In the genomic region with DNA sequence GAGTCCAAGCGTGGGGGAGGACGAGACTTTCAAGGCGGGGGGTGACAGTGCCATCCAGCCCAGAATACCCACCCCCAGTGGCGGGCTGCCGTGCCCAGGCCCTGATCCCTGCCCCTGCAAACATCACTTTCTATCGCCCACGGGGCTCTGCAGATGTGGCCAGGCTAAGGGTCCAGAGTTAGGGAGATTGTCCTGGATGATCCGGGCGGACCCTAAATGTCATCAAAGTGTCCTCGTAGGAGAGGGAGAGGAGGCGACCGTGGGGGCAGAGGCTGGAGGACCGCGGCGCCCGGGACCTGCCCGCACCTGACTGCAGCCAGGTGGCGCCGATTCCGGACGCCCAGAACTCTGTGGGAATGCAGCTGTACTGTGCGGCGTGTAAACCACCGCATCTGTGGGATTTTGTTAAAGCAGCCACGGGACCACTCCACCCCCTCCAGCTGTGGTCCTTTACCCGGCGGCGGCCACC, we compare ENCODE assay signal across 8 cellular contexts. TPM values are rescaled to one million over a fixed set of nuclear protein-coding genes. Genes with fewer than 3 reads are reported as not detected.
DNase-seq lines count a peak whose midpoint lies in the region; ATAC-seq and TF ChIP-seq lines count a peak whose summit lies in the region.

No MANE protein-coding gene starts in this region.

- peak; percentile 67 for DNase-seq in activated effector memory CD4-positive, alpha-beta T cell treated with anti-CD3 and anti-CD28 coated beads, Interleukin-2, amount 50 U/mL, for 16 hours
- no peak for DNase-seq in activated effector memory CD4-positive, alpha-beta T cell treated with Interleukin-2 at 50 U/mL for 16 hours
- DNase-seq in LoVo (ENCODE audit: low spot score), result peak; percentile 24
- DNase-seq in choroid plexus epithelial cell (ENCODE audit: low read depth), result no peak
- DNase-seq in DMS114 treated with DMSO at 0.1 percent for 48 hours (lab: John Stamatoyannopoulos, UW; ENCODE audit: unreplicated experiment), result no peak
- no peak for DNase-seq in T-helper 9 cell

- H3K9me3 ChIP-seq in mononuclear cell (ENCODE audit: low read depth, low read length), result no peaks in the 10 kb centered on the region

- peaks cover 52% of the 10 kb centered on the region for H3K27me3 ChIP-seq in mononuclear cell (ENCODE audit: insufficient read depth, low read length)

- no peak for ATAC-seq in GM19328 (IDR thresholded peaks at IDR 0.05; ENCODE audit: unreplicated experiment)

- H3K4me3 ChIP-seq in choroid plexus epithelial cell (ENCODE audit: low read depth, low read length), result peak overlapping the region; percentile 68
- H3K4me3 ChIP-seq in mononuclear cell (ENCODE audit: low read length), result peak overlapping the region; percentile 47

- peaks cover 23% of the 10 kb centered on the region for H3K4me1 ChIP-seq in mononuclear cell (ENCODE audit: insufficient read depth, low read length)

- peak; percentile 42 for TF ChIP-seq CTCF in choroid plexus epithelial cell (conservative IDR thresholded peaks at IDR 0.05; ENCODE audit: low read depth, low read length)

RNA-seq across cellular contexts. Expression of a gene that starts 32.4 kb away (rescaled TPM):
- under 0.01 TPM for total RNA-seq in mononuclear cell

Comparison
In these comparisons a context has a peak if more than half of its experiments do, and no peak if none do; other contexts are left out.
1. DNase-seq: peak in activated effector memory CD4-positive, alpha-beta T cell treated with anti-CD3 and anti-CD28 coated beads, Interleukin-2, amount 50 U/mL, for 16 hours (single experiment) and LoVo (single experiment); none in activated effector memory CD4-positive, alpha-beta T cell treated with Interleukin-2 at 50 U/mL for 16 hours (single experiment), choroid plexus epithelial cell (single experiment), DMS114 treated with DMSO at 0.1 percent for 48 hours (single experiment) and T-helper 9 cell (single experiment).